Comparison of ENCODE assay signal across 10 cellular contexts in the genomic region with DNA sequence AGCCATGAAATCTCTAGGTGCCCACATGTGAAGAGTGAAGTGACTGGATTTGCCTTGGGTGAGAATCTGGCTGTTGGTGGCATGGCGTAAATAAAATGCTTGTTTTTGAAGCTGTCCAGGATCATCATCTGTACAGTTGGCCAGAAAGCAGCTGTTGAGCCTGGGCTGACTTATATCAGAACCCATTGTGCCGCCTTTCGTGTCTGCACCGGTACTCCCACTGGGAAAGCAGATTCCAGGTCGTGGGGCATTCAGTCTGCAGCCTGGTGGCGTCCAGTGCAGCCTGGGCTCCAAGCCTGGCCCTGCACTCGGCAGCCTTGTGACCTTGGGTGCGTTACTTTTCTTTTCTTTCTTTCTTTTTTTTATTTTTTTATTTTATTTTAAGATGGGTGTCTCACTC. TPM values are rescaled to one million over a fixed set of nuclear protein-coding genes. Genes with fewer than 3 reads are reported as not detected.
A peak's percentile ranks its signal among the peaks of the same experiment; 100 is the strongest.
DNase-seq lines count a peak whose midpoint lies in the region; ATAC-seq, FAIRE-seq and TF ChIP-seq lines count a peak whose summit lies in the region.
"Had no signal": no experiment of that assay in that cellular context is flagged by ENCODE, and none has a peak within 500 bp of the region (broad histone marks: within the 10 kb centered on the region; RNA-seq: fewer than 3 reads in every experiment).

No MANE protein-coding gene starts in this region.

- no peak overlapping the region for H3K4me3 ChIP-seq in heart left ventricle
- H3K4me3 ChIP-seq in endothelial cell of umbilical vein (replicated peaks in 1 of 3; ENCODE audit: insufficient read depth in 1 of 3, low read depth in 1 of 3, low read length in 3 of 3), result no peak overlapping the region

- H3K27ac Mint-ChIP-seq in nephron progenitor cell, result peak overlapping the region; percentile 93

- intact Hi-C loops in heart left ventricle (cut with DNase I) (no loop called here), cardiac septum (cut with DNase I) (no loop called here), endothelial cell of umbilical vein (cut with micrococcal nuclease) (loop anchor here (2.0 kb wide), 1 partner anchor 27 kb away; a partner anchor contains a TSS)

- no peaks in the 10 kb centered on the region for H3K9me3 ChIP-seq in heart left ventricle
- no peaks in the 10 kb centered on the region for H3K9me3 ChIP-seq in endothelial cell of umbilical vein (replicated peaks; ENCODE audit: control insufficient read depth, insufficient read depth, low read length)

- H3K27ac ChIP-seq in heart left ventricle (peak overlapping the region in 9 of 12 donors; percentile 17 to 76 (median 58)), endothelial cell of umbilical vein (ENCODE audit: insufficient read depth, low read depth, low read length) (peak overlapping the region; percentile 40)

- peak; percentile 28 for FAIRE-seq in endothelial cell of umbilical vein (lab: Jason Lieb, UNC)

- H3K4me1 ChIP-seq in heart left ventricle, result peaks cover 31 to 88% (median 74%) of the 10 kb centered on the region in 12 donors
- peaks cover 52% of the 10 kb centered on the region for H3K4me1 ChIP-seq in endothelial cell of umbilical vein (ENCODE audit: control insufficient read depth, extremely low read depth, insufficient read depth, low read length)

- H3K27me3 ChIP-seq in heart left ventricle, result no peaks in the 10 kb centered on the region
- no peaks in the 10 kb centered on the region for H3K27me3 ChIP-seq in endothelial cell of umbilical vein (ENCODE audit: control insufficient read depth in 2 of 2, insufficient read depth in 2 of 2, low read length in 2 of 2)

- no TSS peak for BruUV-seq in endothelial cell of umbilical vein (replicated peaks; lab: Mats Ljungman, UMichigan)

- dilution Hi-C loops in endothelial cell of umbilical vein (cut with MboI; ENCODE audit: extremely low pct_ligation_motif_present, low sequenced_read_pairs), result no loop called here

- TF ChIP-seq POLR2A in heart left ventricle (IDR thresholded peaks at IDR 0.05) (no peak), endothelial cell of umbilical vein (IDR thresholded peaks at IDR 0.05; ENCODE audit: low read depth, low read length) (no peak)

- DNase-seq in heart left ventricle, result no peak
- DNase-seq in cardiac septum (ENCODE audit: low spot score), result no peak
- DNase-seq in endothelial cell of umbilical vein (ENCODE audit: low read depth, low spot score), result no peak
- DNase-seq in nephron progenitor cell, result no peak
- DNase-seq in OCI-M2 (lab: John Stamatoyannopoulos, UW; ENCODE audit: unreplicated experiment), result no peak
- DNase-seq in GM19240 (ENCODE audit: insufficient read length, low spot score), result no peak
- DNase-seq in NCI-H69 (lab: John Stamatoyannopoulos, UW), result no peak
- DNase-seq: NCI-H1436 treated with DMSO at 0.1 percent for 48 hours had no signal

- H3K4me1 Mint-ChIP-seq in nephron progenitor cell, result peaks cover 66% of the 10 kb centered on the region

- POLR2A ChIA-PET in endothelial cell of umbilical vein (lab: Charles Lee), result no interaction called here

- H3K79me2 ChIP-seq in endothelial cell of umbilical vein (ENCODE audit: control insufficient read depth, insufficient read depth, low read length), result peaks cover 99% of the 10 kb centered on the region

- 39 to 63% (median 58%) methylated on average over 8 of the region's 8 CpGs for WGBS in heart left ventricle, 4 donors

- H3K27me3 Mint-ChIP-seq in nephron progenitor cell (ENCODE audit: low read depth, poor library complexity), result no peaks in the 10 kb centered on the region
- H3K27me3 Mint-ChIP-seq: stimulated activated naive CD8-positive, alpha-beta T cell treated with anti-CD3 and anti-CD28 coated beads, Interleukin-15, Interleukin-2, amounts not matched to agents 100 ng/mL and 50 ng/mL, for 24 hours had no signal

- no peak overlapping the region for H2AFZ ChIP-seq in endothelial cell of umbilical vein (ENCODE audit: low read depth, low read length)

- H3K4me3 Mint-ChIP-seq in nephron progenitor cell, result no peak overlapping the region
- H3K4me3 Mint-ChIP-seq: stimulated activated naive CD8-positive, alpha-beta T cell treated with anti-CD3 and anti-CD28 coated beads, Interleukin-15, Interleukin-2, amounts not matched to agents 100 ng/mL and 50 ng/mL, for 24 hours had no signal

- no peak for TF ChIP-seq CTCF in heart left ventricle (IDR thresholded peaks at IDR 0.05)
- no peak for TF ChIP-seq CTCF in endothelial cell of umbilical vein (IDR thresholded peaks at IDR 0.05; ENCODE audit: extremely low read depth in 1 of 2, insufficient read depth in 1 of 2, low read depth in 1 of 2, low read length in 2 of 2)
- TF ChIP-seq CTCF in nephron progenitor cell (IDR thresholded peaks at IDR 0.05), result no peak

- no peaks in the 10 kb centered on the region for H3K9me3 Mint-ChIP-seq in nephron progenitor cell
- H3K9me3 Mint-ChIP-seq: stimulated activated naive CD8-positive, alpha-beta T cell treated with anti-CD3 and anti-CD28 coated beads, Interleukin-15, Interleukin-2, amounts not matched to agents 100 ng/mL and 50 ng/mL, for 24 hours had no signal

- H3K4me2 ChIP-seq in endothelial cell of umbilical vein (ENCODE audit: insufficient read depth, low read length), result no peak overlapping the region

- H3K9me1 ChIP-seq in endothelial cell of umbilical vein (replicated peaks; ENCODE audit: control insufficient read depth, extremely low read depth, insufficient read depth, low read length), result no peaks in the 10 kb centered on the region

- H3K9ac ChIP-seq in endothelial cell of umbilical vein (replicated peaks; ENCODE audit: extremely low read depth, insufficient read depth, low read length), result no peak overlapping the region

- H3K36me3 ChIP-seq in heart left ventricle (peaks cover 0 to 13% (median 0%) of the 10 kb centered on the region in 9 donors), endothelial cell of umbilical vein (ENCODE audit: control insufficient read depth in 2 of 2, extremely low read depth in 1 of 2, insufficient read depth in 2 of 2, low read length in 2 of 2) (peaks cover 0 to 3% of the 10 kb centered on the region in 2 experiments)

- ATAC-seq in heart left ventricle (no peak), GM21390 (IDR thresholded peaks at IDR 0.05; ENCODE audit: unreplicated experiment) (no peak)

- H4K20me1 ChIP-seq in endothelial cell of umbilical vein (replicated peaks; ENCODE audit: control insufficient read depth, extremely low read depth, insufficient read depth, low read length), result peaks cover 16% of the 10 kb centered on the region

- CTCF ChIA-PET in endothelial cell of umbilical vein (lab: Charles Lee), result interaction anchor here (2.3 kb wide), 2 partner anchors 10 to 15 kb away, joined by 8 to 10 read pairs; no protein-coding TSS in a partner anchor

- H3K36me3 Mint-ChIP-seq in nephron progenitor cell (ENCODE audit: low read depth), result peaks cover 32% of the 10 kb centered on the region

TF ChIP-seq in endothelial cell of umbilical vein, 7 proteins besides CTCF, POLR2A, EP300 and RAD21:
- TF ChIP-seq FOS (IDR thresholded peaks at IDR 0.05; ENCODE audit: borderline replicate concordance, insufficient read depth, low read length), result no peak
- no peak for TF ChIP-seq JUN (IDR thresholded peaks at IDR 0.05; ENCODE audit: borderline replicate concordance, insufficient read depth, insufficient read length, low read depth)
- no peak for TF ChIP-seq EZH2 (IDR thresholded peaks at IDR 0.05; ENCODE audit: borderline replicate concordance, low read depth, low read length, severe bottlenecking)
- no peak for TF ChIP-seq POLR2AphosphoS5 (IDR thresholded peaks at IDR 0.05; ENCODE audit: insufficient read depth, low read depth, low read length)
- TF ChIP-seq, protein P1, sequence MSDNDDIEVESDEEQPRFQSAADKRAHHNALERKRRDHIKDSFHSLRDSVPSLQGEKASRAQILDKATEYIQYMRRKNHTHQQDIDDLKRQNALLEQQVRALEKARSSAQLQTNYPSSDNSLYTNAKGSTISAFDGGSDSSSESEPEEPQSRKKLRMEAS (IDR thresholded peaks at IDR 0.05; ENCODE audit: insufficient read depth, insufficient read length), result no peak
- no peak for TF ChIP-seq MYC (IDR thresholded peaks at IDR 0.05; ENCODE audit: low read depth, low read length)
- TF ChIP-seq GATA2 (IDR thresholded peaks at IDR 0.05; ENCODE audit: insufficient read depth, insufficient read length, low read depth, low read length), result no peak

RNA-seq across cellular contexts. Expression of a gene that starts 27.8 kb away (rescaled TPM):
- total RNA-seq in heart left ventricle (100 to 1,000 TPM in 8 of 9 donors, 10 to 100 TPM in 1; 88.2 to 193 (median 126) TPM), cardiac septum (151 TPM), endothelial cell of umbilical vein (248 and 256 TPM in 2 replicates)
- polyA plus RNA-seq in heart left ventricle (10 to 100 TPM; 59.9 to 71.2 TPM), endothelial cell of umbilical vein (35.6 and 38.5 TPM in 2 replicates)
- 47.2 and 56.3 TPM in 2 replicates for polyA plus RNA-seq in endothelial cell of umbilical vein (2011; cell fraction: cytosol; rRNA removed)
- 186 and 194 TPM in 2 replicates for polyA plus RNA-seq in endothelial cell of umbilical vein (2011; cell fraction: nucleus; rRNA removed)
- polyA plus RNA-seq in endothelial cell of umbilical vein (2012), result 126 and 147 TPM in 2 replicates
- polyA minus RNA-seq in endothelial cell of umbilical vein, result 142 and 143 TPM in 2 replicates
- 62.0 TPM for polyA minus RNA-seq in endothelial cell of umbilical vein (2011; cell fraction: cytosol; rRNA and poly(A)+ RNA removed)
- polyA minus RNA-seq in endothelial cell of umbilical vein (2011; cell fraction: nucleus; rRNA and poly(A)+ RNA removed), result 93.2 and 110 TPM in 2 replicates
